20 cellular contexts compared by ENCODE assay signal in genomic region chrX:11632732-11633131, GRCh38. TPM values are rescaled to one million over a fixed set of nuclear protein-coding genes. Genes with fewer than 3 reads are reported as not detected.
"Had no signal": no experiment of that assay in that cellular context is flagged by ENCODE, and none has a peak within 500 bp of the region (broad histone marks: within the 10 kb centered on the region; RNA-seq: fewer than 3 reads in every experiment).

No MANE protein-coding gene starts in this region.

- H3K9me3 ChIP-seq: SK-N-SH had no signal

- DNase-seq: KBM-7; MV-4-11; NCI-H1048; NCI-H1436; NCI-H187; NCI-H2029 treated with DMSO at 0.1 percent for 48 hours; NCI-H2171 treated with DMSO at 0.1 percent for 48 hours; NCI-H524; NCI-H526 treated with DMSO at 0.1 percent for 48 hours; NCI-H748 treated with DMSO at 0.1 percent for 48 hours; NK-92 treated with Interleukin-12 subunit alpha and Interleukin-12 subunit beta, amount 100 ng/mL, for 24 hours; PC-3; SHP77; SK-N-SH; SW 1271 had no signal

- H3K9ac ChIP-seq: SK-N-SH had no signal

- H3K4me2 ChIP-seq: SK-N-SH had no signal

- H3K27ac ChIP-seq: RWPE1 had no signal

- ATAC-seq: Panc1, PC-3 had no signal

RNA-seq across cellular contexts. Expression of gene ARHGAP6, which starts 33.0 kb away (rescaled TPM):
- total RNA-seq: HT-29, MCF 10A, OCI-LY7 had no signal
